10 cellular contexts compared by ENCODE assay signal in the genomic region with DNA sequence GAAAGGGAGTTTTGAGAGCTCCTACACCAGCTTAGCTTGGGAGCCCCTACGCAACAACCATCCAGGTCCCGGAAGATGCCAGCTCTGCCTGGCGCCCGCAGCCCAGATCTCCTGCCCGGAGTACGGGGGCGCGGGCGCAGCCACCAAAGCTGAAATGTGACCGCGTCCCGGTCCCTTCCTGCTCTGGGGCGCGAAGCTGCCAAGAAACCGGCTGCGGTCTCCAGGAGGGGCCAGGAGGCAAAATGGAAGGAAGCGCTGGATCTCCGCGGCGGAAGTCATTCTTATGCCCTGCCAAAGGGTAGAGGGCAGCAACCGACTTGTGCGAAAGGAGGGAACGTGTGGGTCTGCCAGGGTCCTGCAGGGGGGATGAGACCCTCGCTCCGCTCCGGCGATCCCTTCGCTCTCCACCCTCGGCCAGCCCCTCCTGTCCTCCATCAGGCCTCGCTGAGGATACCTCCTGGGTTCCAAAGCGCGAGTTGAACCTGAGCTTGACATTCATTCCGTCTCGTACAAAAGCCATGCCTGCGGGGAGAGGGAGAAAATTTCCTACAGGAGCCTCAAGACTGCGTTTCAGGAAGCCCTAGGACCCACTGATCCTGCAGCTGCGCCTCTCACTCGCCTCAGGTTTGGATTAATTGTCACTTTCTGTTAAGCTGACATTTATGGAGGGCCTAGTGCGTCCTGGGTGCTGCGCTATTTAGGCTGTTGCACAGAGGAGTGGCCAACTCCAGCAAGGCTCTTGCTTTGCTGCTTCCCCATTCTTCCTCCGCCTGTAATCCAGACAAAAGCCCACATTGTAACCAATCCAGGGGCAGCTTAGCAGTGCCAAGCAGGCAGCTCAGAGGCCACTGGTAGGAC.
DNase-seq lines count a peak whose midpoint lies in the region; ATAC-seq, FAIRE-seq and TF ChIP-seq lines count a peak whose summit lies in the region.
"Had no signal": no experiment of that assay in that cellular context is flagged by ENCODE, and none has a peak within 500 bp of the region (broad histone marks: within the 10 kb centered on the region; RNA-seq: fewer than 3 reads in every experiment).

No MANE protein-coding gene starts in this region.

- peak overlapping the region; percentile 67 for H3K4me2 ChIP-seq in A549

- no peaks in the 10 kb centered on the region for H3K9me3 ChIP-seq in A549
- H3K9me3 ChIP-seq: HAP-1 had no signal

- POLR2A ChIA-PET in A549 (lab: Yijun Ruan, JAX) = interaction anchor here (1.1 to 1.4 kb wide), 3 partner anchors 9 to 138 kb away, joined by 3 to 7 read pairs (median 4); a partner anchor contains a TSS

- no peaks in the 10 kb centered on the region for H3K4me1 ChIP-seq in A549
- H3K4me1 ChIP-seq: HAP-1 had no signal

- FAIRE-seq in A549 (lab: Jason Lieb, UNC) = no peak
- FAIRE-seq: islet of Langerhans had no signal

- WGBS in A549 (ENCODE audit: missing lambda C conversion rate) = 28% methylated on average over 26 of the region's 41 CpGs

- in situ Hi-C loops in GM13977 (cut with MboI; ENCODE audit: low pct_unique_long_range_greater_than_20kb, low sequenced_read_pairs, unreplicated experiment) = no loop called here

- peak overlapping the region; percentile 48 for H3K4me3 ChIP-seq in A549
- H3K4me3 ChIP-seq: HAP-1 had no signal

- TF ChIP-seq RAD21 in A549 (conservative IDR thresholded peaks at IDR 0.05 in 1 of 2, IDR thresholded peaks at IDR 0.05 in 1 of 2) = no peak; a peak in 1 of 5 replicates

- CTCF ChIA-PET in A549 (lab: Yijun Ruan, JAX) = interaction anchor here (1.0 to 1.6 kb wide), 8 partner anchors 18 to 316 kb away, joined by 3 to 6 read pairs (median 4); no protein-coding TSS in a partner anchor

- TF ChIP-seq POLR2A in A549 (IDR thresholded peaks at IDR 0.05; ENCODE audit: low read length) = peak; percentile 64

- no peak for TF ChIP-seq EP300 in A549 (IDR thresholded peaks at IDR 0.05)

- ATAC-seq in A549 (peak; percentile 98 to 99), HG02870 (IDR thresholded peaks at IDR 0.05; ENCODE audit: unreplicated experiment) (peak; percentile 60), left colon (peak; percentile 76)

- intact Hi-C loops in left colon (cut with DNase I, micrococcal nuclease) = loop anchor here in 1 of 2 donors (10.0 kb wide), 1 partner anchor 124 kb away; no protein-coding TSS in a partner anchor

- TF ChIP-seq CTCF in A549 (IDR thresholded peaks at IDR 0.05) = no peak
- TF ChIP-seq CTCF in GM13977 (IDR thresholded peaks at IDR 0.05; ENCODE audit: extremely low read depth, insufficient read depth, missing control alignments) = no peak

- DNase-seq in A549 (ENCODE audit: low read depth in 1 of 2, low spot score in 1 of 2) = peak; percentile 46 to 87
- peak; percentile 17 for DNase-seq in GM13977 (ENCODE audit: low spot score)
- DNase-seq in NCI-H82 treated with DMSO at 0.1 percent for 48 hours (lab: John Stamatoyannopoulos, UW; ENCODE audit: unreplicated experiment) = peak; percentile 17
- DNase-seq in caudate nucleus (lab: John Stamatoyannopoulos, UW) = peak; percentile 4 to 90 (median 73)
- peak; percentile 29 to 66 for DNase-seq in left colon
- DNase-seq in stromal cell of bone marrow (ENCODE audit: low read depth) = peak; percentile 85
- DNase-seq in HuH-7.5 (ENCODE audit: low spot score) = no peak

- H3K27ac ChIP-seq in A549 (peak overlapping the region; percentile 81 to 92), caudate nucleus (ENCODE audit: low read depth, low read length) (peak overlapping the region; percentile 92)

TF ChIP-seq in A549, 52 proteins besides CTCF, POLR2A, EP300 and RAD21:
- TF ChIP-seq SMC3 (IDR thresholded peaks at IDR 0.05) (no peak), NFE2L2 (conservative IDR thresholded peaks at IDR 0.05; ENCODE audit: low read length) (no peak), JUN (IDR thresholded peaks at IDR 0.05) (peak in 1 of 2 experiments; percentile 43; a peak in 1 of 5 replicates)
- TF ChIP-seq, protein P1, sequence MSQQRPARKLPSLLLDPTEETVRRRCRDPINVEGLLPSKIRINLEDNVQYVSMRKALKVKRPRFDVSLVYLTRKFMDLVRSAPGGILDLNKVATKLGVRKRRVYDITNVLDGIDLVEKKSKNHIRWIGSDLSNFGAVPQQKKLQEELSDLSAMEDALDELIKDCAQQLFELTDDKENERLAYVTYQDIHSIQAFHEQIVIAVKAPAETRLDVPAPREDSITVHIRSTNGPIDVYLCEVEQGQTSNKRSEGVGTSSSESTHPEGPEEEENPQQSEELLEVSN (IDR thresholded peaks at IDR 0.05; ENCODE audit: borderline replicate concordance, low read depth) = peak; percentile 25; the same call in 1 of the 2 replicates
- TF ChIP-seq, protein P2, sequence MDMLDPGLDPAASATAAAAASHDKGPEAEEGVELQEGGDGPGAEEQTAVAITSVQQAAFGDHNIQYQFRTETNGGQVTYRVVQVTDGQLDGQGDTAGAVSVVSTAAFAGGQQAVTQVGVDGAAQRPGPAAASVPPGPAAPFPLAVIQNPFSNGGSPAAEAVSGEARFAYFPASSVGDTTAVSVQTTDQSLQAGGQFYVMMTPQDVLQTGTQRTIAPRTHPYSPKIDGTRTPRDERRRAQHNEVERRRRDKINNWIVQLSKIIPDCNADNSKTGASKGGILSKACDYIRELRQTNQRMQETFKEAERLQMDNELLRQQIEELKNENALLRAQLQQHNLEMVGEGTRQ (IDR thresholded peaks at IDR 0.05) = no peak
